In the genomic region with DNA sequence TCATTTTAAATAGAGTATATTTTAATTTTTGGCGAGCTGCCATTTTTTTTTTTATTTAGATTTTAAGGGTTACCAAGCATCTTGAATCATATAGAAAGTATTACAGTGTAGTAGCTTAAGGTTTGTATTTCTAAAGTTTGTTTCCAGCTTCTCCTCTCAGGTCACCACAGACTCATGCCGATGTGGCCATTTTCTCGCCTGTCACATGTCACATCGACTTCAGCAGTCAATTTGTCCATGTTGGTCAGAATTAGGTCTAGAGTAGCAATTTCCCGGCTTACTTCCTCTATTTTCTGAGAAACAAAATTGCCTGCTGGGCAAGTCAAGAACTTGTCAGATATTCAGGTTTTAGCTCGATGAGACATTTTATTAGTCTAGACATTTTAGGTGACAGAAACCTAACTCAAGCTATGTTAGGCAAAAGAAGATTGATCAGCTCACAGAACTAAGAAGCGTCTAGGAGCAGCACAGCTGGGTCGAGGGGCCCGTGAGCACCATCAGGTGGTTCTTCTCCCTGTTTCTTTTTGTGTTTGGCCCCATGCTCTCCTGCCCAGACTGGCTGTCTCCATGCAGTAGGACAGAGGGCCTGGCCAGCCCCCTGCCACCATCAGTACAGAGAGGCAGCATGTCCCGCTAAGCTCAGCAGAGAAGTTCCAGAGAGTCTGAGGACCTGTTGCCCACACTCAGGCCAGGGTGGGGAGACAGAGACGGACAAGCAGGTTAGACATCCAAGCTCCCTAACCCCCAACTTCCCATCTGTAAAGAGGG, we compare ENCODE assay signal across 28 cellular contexts. TPM values are rescaled to one million over a fixed set of nuclear protein-coding genes. Genes with fewer than 3 reads are reported as not detected.
DNase-seq lines count a peak whose midpoint lies in the region; ATAC-seq and TF ChIP-seq lines count a peak whose summit lies in the region.
"Had no signal": no experiment of that assay in that cellular context is flagged by ENCODE, and none has a peak within 500 bp of the region (broad histone marks: within the 10 kb centered on the region; RNA-seq: fewer than 3 reads in every experiment).

No MANE protein-coding gene starts in this region.

- intact Hi-C loops in natural killer cell (cut with micrococcal nuclease) = no loop called here
- intact Hi-C loops in left lung (cut with DNase I) = no loop called here

- no peak overlapping the region for H3K4me3 Mint-ChIP-seq in natural killer cell treated with Interleukin-12 subunit alpha and Interleukin-12 subunit beta and Interleukin-15 and Interleukin-18, amount 100 ng/mL, for 72 hours
- H3K4me3 Mint-ChIP-seq in natural killer cell = no peak overlapping the region
- H3K4me3 Mint-ChIP-seq: CD8-positive, alpha-beta memory T cell; IgD-negative memory B cell; nephron progenitor cell had no signal

- H3K4me1 ChIP-seq in left lung = peaks cover 9 to 38% of the 10 kb centered on the region in 2 donors

- peak; percentile 29 for DNase-seq in natural killer cell treated with Interleukin-12 subunit alpha and Interleukin-12 subunit beta and Interleukin-15 and Interleukin-18, amount 100 ng/mL, for 72 hours (ENCODE audit: low spot score)
- DNase-seq in natural killer cell (no peak), OCI-M1 (lab: John Stamatoyannopoulos, UW) (peak; percentile 69), left lung (no peak), HuH-7 (ENCODE audit: low spot score) (no peak), DMS 273 (lab: John Stamatoyannopoulos, UW; ENCODE audit: unreplicated experiment) (no peak)
- DNase-seq in activated naive CD4-positive, alpha-beta T cell treated with anti-CD3 and anti-CD28 coated beads, Interleukin-2, amount 50 U/mL, for 72 hours (ENCODE audit: low spot score in 2 of 2) = no peak
- DNase-seq: activated CD8-positive, alpha-beta memory T cell treated with anti-CD3 and anti-CD28 coated beads for 24 hours; activated naive CD4-positive, alpha-beta T cell treated with anti-CD3 and anti-CD28 coated beads, Interleukin-2, amount 50 U/mL, for 16 hours; activated T-cell treated with anti-CD3 and anti-CD28 coated beads, Interleukin-2, amount 50 U/mL, for 48 hours; CD8-positive, alpha-beta memory T cell; DND-41; head of caudate nucleus; mesendoderm; NCI-H1417 treated with DMSO at 0.1 percent for 48 hours; NCI-H524 treated with DMSO at 0.1 percent for 48 hours; nephron progenitor cell; stimulated activated CD4-positive, alpha-beta T cell treated with anti-CD3 and anti-CD28 coated beads, Interleukin-12 subunit alpha, Interleukin-12 subunit beta, amount 100 ng/mL, for 4 hours; stimulated activated CD8-positive, alpha-beta memory T cell treated with anti-CD3 and anti-CD28 coated beads, Interleukin-4, amount 100 ng/mL, for 48 hours had no signal

- no peaks in the 10 kb centered on the region for H3K4me1 Mint-ChIP-seq in natural killer cell treated with Interleukin-12 subunit alpha and Interleukin-12 subunit beta and Interleukin-15 and Interleukin-18, amount 100 ng/mL, for 72 hours (ENCODE audit: low read depth in 2 of 2)
- no peaks in the 10 kb centered on the region for H3K4me1 Mint-ChIP-seq in natural killer cell
- H3K4me1 Mint-ChIP-seq: CD8-positive, alpha-beta memory T cell; IgD-negative memory B cell had no signal

- peaks cover 4 to 5% of the 10 kb centered on the region in 2 donors for H3K27me3 Mint-ChIP-seq in natural killer cell treated with Interleukin-12 subunit alpha and Interleukin-12 subunit beta and Interleukin-15 and Interleukin-18, amount 100 ng/mL, for 72 hours
- H3K27me3 Mint-ChIP-seq in natural killer cell (ENCODE audit: low read depth in 2 of 2) = peaks cover 6 to 16% of the 10 kb centered on the region in 2 donors

- no peak overlapping the region for H3K4me3 ChIP-seq in left lung
- H3K4me3 ChIP-seq: SJSA1, vagina had no signal

- no peaks in the 10 kb centered on the region for H3K36me3 ChIP-seq in left lung
- H3K36me3 ChIP-seq: vagina had no signal

- no peaks in the 10 kb centered on the region for H3K27me3 ChIP-seq in left lung
- H3K27me3 ChIP-seq: SJSA1, vagina had no signal

- no peak for ATAC-seq in natural killer cell treated with Interleukin-12 subunit alpha and Interleukin-12 subunit beta and Interleukin-15 and Interleukin-18, amount 100 ng/mL, for 72 hours
- ATAC-seq in natural killer cell (no peak), left lung (peak; percentile 28), GM21526 (IDR thresholded peaks at IDR 0.05; ENCODE audit: low FRiP score, unreplicated experiment) (no peak)
- ATAC-seq in activated naive CD4-positive, alpha-beta T cell treated with anti-CD3 and anti-CD28 coated beads, Interleukin-2, amount 50 U/mL, for 72 hours = no peak
- ATAC-seq: activated CD4-positive, CD25-positive, alpha-beta regulatory T cell treated with anti-CD3 and anti-CD28 coated beads, Interleukin-2, amount 50 U/mL, for 24 hours; HCT116 had no signal

- TF ChIP-seq CTCF in natural killer cell (IDR thresholded peaks at IDR 0.05) (no peak), left lung (IDR thresholded peaks at IDR 0.05) (no peak)

- no peaks in the 10 kb centered on the region for H3K9me3 Mint-ChIP-seq in natural killer cell treated with Interleukin-12 subunit alpha and Interleukin-12 subunit beta and Interleukin-15 and Interleukin-18, amount 100 ng/mL, for 72 hours
- no peaks in the 10 kb centered on the region for H3K9me3 Mint-ChIP-seq in natural killer cell
- H3K9me3 Mint-ChIP-seq in activated naive CD4-positive, alpha-beta T cell treated with anti-CD3 and anti-CD28 coated beads, Interleukin-2, amount 50 U/mL, for 72 hours = no peaks in the 10 kb centered on the region
- H3K9me3 Mint-ChIP-seq: CD8-positive, alpha-beta memory T cell; IgD-negative memory B cell; nephron progenitor cell had no signal

- peak overlapping the region in 1 of 2 donors; percentile 49 for H3K27ac ChIP-seq in left lung
- H3K27ac ChIP-seq: HL-60, SJSA1, vagina had no signal

- H3K36me3 Mint-ChIP-seq in natural killer cell treated with Interleukin-12 subunit alpha and Interleukin-12 subunit beta and Interleukin-15 and Interleukin-18, amount 100 ng/mL, for 72 hours = no peaks in the 10 kb centered on the region
- H3K36me3 Mint-ChIP-seq in natural killer cell = no peaks in the 10 kb centered on the region
- H3K36me3 Mint-ChIP-seq in activated naive CD4-positive, alpha-beta T cell treated with anti-CD3 and anti-CD28 coated beads, Interleukin-2, amount 50 U/mL, for 72 hours = no peaks in the 10 kb centered on the region
- H3K36me3 Mint-ChIP-seq: CD8-positive, alpha-beta memory T cell; IgD-negative memory B cell had no signal

- H3K27ac Mint-ChIP-seq in natural killer cell treated with Interleukin-12 subunit alpha and Interleukin-12 subunit beta and Interleukin-15 and Interleukin-18, amount 100 ng/mL, for 72 hours = no peak overlapping the region
- H3K27ac Mint-ChIP-seq in natural killer cell = no peak overlapping the region
- H3K27ac Mint-ChIP-seq in activated naive CD4-positive, alpha-beta T cell treated with anti-CD3 and anti-CD28 coated beads, Interleukin-2, amount 50 U/mL, for 72 hours = no peak overlapping the region
- H3K27ac Mint-ChIP-seq: IgD-negative memory B cell, nephron progenitor cell, progenitor cell of endocrine pancreas had no signal

- no peaks in the 10 kb centered on the region for H3K9me3 ChIP-seq in left lung
- H3K9me3 ChIP-seq: SJSA1, vagina had no signal

RNA-seq across cellular contexts. Expression of gene AFAP1L1, which starts 48.4 kb away (rescaled TPM):
- under 1 TPM; 0.33 to 0.95 TPM for total RNA-seq in natural killer cell treated with Interleukin-12 subunit alpha and Interleukin-12 subunit beta and Interleukin-15 and Interleukin-18, amount 100 ng/mL, for 72 hours
- total RNA-seq in natural killer cell = 1 to 10 TPM in 1 of 3 donors, under 1 TPM in 1, not detected in 1; 0.23 to 1.5 TPM
- total RNA-seq in left lung = 10 to 100 TPM; 14.2 to 17.0 TPM
- under 1 TPM; 0.07 to 0.99 TPM for total RNA-seq in activated naive CD4-positive, alpha-beta T cell treated with anti-CD3 and anti-CD28 coated beads, Interleukin-2, amount 50 U/mL, for 72 hours
- total RNA-seq: T-helper 2 cell treated with Interferon-gamma antibody and Interleukin-4, amounts not matched to agents 100 ng/mL and 5 ng/mL, for 36 hours had no signal

Comparison
In these comparisons a context has a peak if more than half of its experiments do, and no peak if none do; other contexts are left out.
1. DNase-seq: peak in natural killer cell treated with Interleukin-12 subunit alpha and Interleukin-12 subunit beta and Interleukin-15 and Interleukin-18, amount 100 ng/mL, for 72 hours (single experiment) and OCI-M1 (single experiment); none in natural killer cell (single experiment), left lung (0 of 2), HuH-7 (single experiment), DMS 273 (single experiment) and activated naive CD4-positive, alpha-beta T cell treated with anti-CD3 and anti-CD28 coated beads, Interleukin-2, amount 50 U/mL, for 72 hours (0 of 2).
2. RNA of gene AFAP1L1, which starts 48.4 kb away (total RNA-seq): 14.2 to 17.0 TPM in left lung; 0.07 to 0.99 TPM in activated naive CD4-positive, alpha-beta T cell treated with anti-CD3 and anti-CD28 coated beads, Interleukin-2, amount 50 U/mL, for 72 hours, 0.33 to 0.95 TPM in natural killer cell treated with Interleukin-12 subunit alpha and Interleukin-12 subunit beta and Interleukin-15 and Interleukin-18, amount 100 ng/mL, for 72 hours and 0.23 to 1.5 TPM in natural killer cell; every median in the first group is over 4 times any median in the second.